In the genomic region with DNA sequence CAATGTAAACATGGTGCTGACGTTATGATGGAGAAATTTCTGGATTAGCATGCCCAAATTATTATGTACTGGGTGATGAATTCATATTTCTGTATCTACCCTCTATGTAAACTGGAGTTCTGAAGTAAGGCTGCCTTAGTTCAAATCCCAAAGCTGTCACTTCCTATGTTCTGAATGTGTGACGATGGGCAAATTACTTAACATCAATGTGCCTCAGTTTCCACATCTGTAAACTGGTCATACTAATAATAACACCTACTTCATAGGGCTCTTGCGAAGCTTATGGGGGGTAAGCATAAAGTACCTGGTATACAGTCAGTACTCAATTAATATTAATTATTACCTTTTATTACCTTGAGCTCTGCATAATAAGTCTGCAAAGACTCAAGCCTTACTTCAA, we compare ENCODE assay signal across 30 cellular contexts. TPM values are rescaled to one million over a fixed set of nuclear protein-coding genes. Genes with fewer than 3 reads are reported as not detected.
DNase-seq lines count a peak whose midpoint lies in the region; ATAC-seq, FAIRE-seq and TF ChIP-seq lines count a peak whose summit lies in the region.
"Had no signal": no experiment of that assay in that cellular context is flagged by ENCODE, and none has a peak within 500 bp of the region (broad histone marks: within the 10 kb centered on the region; RNA-seq: fewer than 3 reads in every experiment).

No MANE protein-coding gene starts in this region.

- H2AFZ ChIP-seq in HepG2 (ENCODE audit: low read length): no peak overlapping the region
- H2AFZ ChIP-seq in trophoblast cell (ENCODE audit: insufficient read depth, low read length, poor library complexity): no peak overlapping the region

- DNase-seq in HepG2 (ENCODE audit: low spot score) (no peak), right lobe of liver (no peak), trophoblast cell (no peak), ecto neural progenitor cell (ENCODE audit: low spot score) (no peak)
- DNase-seq: AML-193; Caco-2; Calu3; CD4-positive, alpha-beta T cell; CD8-positive, alpha-beta T cell; DMS 273 treated with DMSO at 0.1 percent for 48 hours; DMS153; DMS53; DMS79; DND-41; EL; GDM1 had no signal

- no peak overlapping the region for H2BK12ac ChIP-seq in trophoblast cell (ENCODE audit: low read length)

- no peak overlapping the region for H4K8ac ChIP-seq in trophoblast cell (ENCODE audit: low read depth, low read length)

- H3K9me3 ChIP-seq in HepG2 (ENCODE audit: low read length) (no peaks in the 10 kb centered on the region), right lobe of liver (no peaks in the 10 kb centered on the region), trophoblast cell (ENCODE audit: insufficient read depth, low read depth, low read length) (no peaks in the 10 kb centered on the region)
- H3K9me3 ChIP-seq: A549; BLaER1 treated with 17β-estradiol and CSF1 and Interleukin-3, amounts not matched to agents 10 nM and 100 nM; Caco-2 had no signal

- CTCF ChIA-PET in HepG2 (lab: Yijun Ruan, JAX; ENCODE audit: low intra/inter-chr PET ratio, low total read pairs): no interaction called here

- no TSS peak for BruUV-seq in HepG2 (replicated peaks; lab: Mats Ljungman, UMichigan)

- H3K4ac ChIP-seq in trophoblast cell (ENCODE audit: low read depth, low read length): no peak overlapping the region

- H3K4me2 ChIP-seq in HepG2 (ENCODE audit: low read depth, low read length) (no peak overlapping the region), trophoblast cell (ENCODE audit: low read length) (no peak overlapping the region)
- H3K4me2 ChIP-seq: A549 had no signal

- WGBS in HepG2 (ENCODE audit: low lambda C conversion rate): 90% methylated on average over 3 of the region's 3 CpGs
- 61% methylated on average over 3 of the region's 3 CpGs for WGBS in right lobe of liver (ENCODE audit: insufficient coverage, low coverage, low lambda C conversion rate, missing lambda C conversion rate)
- no CpG with 5 or more reads among the region's 3 CpGs for WGBS in trophoblast cell (ENCODE audit: extremely low coverage, insufficient coverage, insufficient read length)

- no peak overlapping the region for H3K14ac ChIP-seq in trophoblast cell (ENCODE audit: low read length)

- H2AK5ac ChIP-seq in trophoblast cell (ENCODE audit: low read length): no peak overlapping the region

- TF ChIP-seq POLR2A in HepG2 (IDR thresholded peaks at IDR 0.05; ENCODE audit: insufficient read depth in 1 of 2, low read depth in 2 of 2, low read length in 2 of 2) (no peak), right lobe of liver (IDR thresholded peaks at IDR 0.05) (no peak)

- H4K12ac ChIP-seq in trophoblast cell (ENCODE audit: low read depth, low read length): no peak overlapping the region

- H3K79me1 ChIP-seq in trophoblast cell (ENCODE audit: low read length): no peaks in the 10 kb centered on the region

- H2BK5ac ChIP-seq in trophoblast cell (ENCODE audit: low read depth, low read length, poor library complexity): no peak overlapping the region

- H2BK120ac ChIP-seq in trophoblast cell (ENCODE audit: insufficient read depth, low read length, poor library complexity): no peak overlapping the region

- no peak overlapping the region for H3K23ac ChIP-seq in trophoblast cell (ENCODE audit: low read length)

- H3K27ac ChIP-seq in HepG2 (ENCODE audit: extremely low read length, insufficient read depth, low read length) (peak overlapping the region; percentile 75), right lobe of liver (peak overlapping the region in 1 of 3 donors; percentile 53), cingulate gyrus (ENCODE audit: low read depth, low read length) (peak overlapping the region; percentile 51), trophoblast cell (ENCODE audit: low read depth, low read length) (peak overlapping the region; percentile 41)
- H3K27ac ChIP-seq: 22Rv1; A549; BLaER1 treated with 17β-estradiol and CSF1 and Interleukin-3, amounts not matched to agents 10 nM and 100 nM; C4-2B had no signal

- no peak for TF ChIP-seq RAD21 in HepG2 (CRISPR knock-in tag; IDR thresholded peaks at IDR 0.05)

- no peak overlapping the region for H3K18ac ChIP-seq in trophoblast cell (ENCODE audit: low read length)

- ATAC-seq in HepG2 (no peak), right lobe of liver (no peak), HG03469 (IDR thresholded peaks at IDR 0.05; ENCODE audit: unreplicated experiment) (no peak)
- ATAC-seq: A549; CD8-positive, alpha-beta T cell; GM12878 had no signal

- no peak overlapping the region for H4K91ac ChIP-seq in trophoblast cell (ENCODE audit: low read depth, low read length)

- TF ChIP-seq EP300 in HepG2 (IDR thresholded peaks at IDR 0.05; ENCODE audit: low read depth in 2 of 2, low read length in 2 of 2): no peak
- TF ChIP-seq EP300 in HepG2 (CRISPR knock-in tag; IDR thresholded peaks at IDR 0.05; ENCODE audit: borderline replicate concordance): no peak

- H3K4me3 ChIP-seq in HepG2 (replicated peaks in 1 of 3; ENCODE audit: insufficient read depth in 1 of 3, low read depth in 2 of 3, low read length in 3 of 3): no peak overlapping the region
- H3K4me3 ChIP-seq in right lobe of liver: no peak overlapping the region
- H3K4me3 ChIP-seq in trophoblast cell (ENCODE audit: low read depth, low read length): no peak overlapping the region
- H3K4me3 ChIP-seq: A549; BLaER1 treated with 17β-estradiol and CSF1 and Interleukin-3, amounts not matched to agents 10 nM and 100 nM; GM12878 had no signal

- in situ Hi-C loops in HepG2 (cut with HindIII; ENCODE audit: extremely low pct_ligation_motif_present, low pct_unique_long_range_greater_than_20kb): no loop called here

- H3K36me3 ChIP-seq in HepG2 (replicated peaks in 1 of 2; ENCODE audit: control insufficient read depth in 1 of 2, insufficient read depth in 2 of 2, low read length in 2 of 2) (no peaks in the 10 kb centered on the region), right lobe of liver (no peaks in the 10 kb centered on the region), trophoblast cell (ENCODE audit: control insufficient read depth in 1 of 2, insufficient read depth in 2 of 2, low read length in 2 of 2) (no peaks in the 10 kb centered on the region)
- H3K36me3 ChIP-seq: BLaER1 treated with 17β-estradiol and CSF1 and Interleukin-3, amounts not matched to agents 10 nM and 100 nM had no signal

- intact Hi-C loops in HepG2 (cut with micrococcal nuclease; ENCODE audit: unreplicated experiment) (loop anchor here (2.0 to 5.0 kb wide), 2 partner anchors 44 to 45 kb away; no protein-coding TSS in a partner anchor), right lobe of liver (cut with DNase I) (no loop called here)

- H3K79me2 ChIP-seq in HepG2 (ENCODE audit: insufficient read depth, low read length): no peaks in the 10 kb centered on the region
- H3K79me2 ChIP-seq in trophoblast cell (ENCODE audit: control insufficient read depth, insufficient read depth, low read length, poor library complexity): no peaks in the 10 kb centered on the region

- POLR2A ChIA-PET in HepG2 (lab: Yijun Ruan, JAX): interaction anchor here (0.8 kb wide), 1 partner anchor 44 kb away, joined by 3 read pairs; no protein-coding TSS in a partner anchor

- no peaks in the 10 kb centered on the region for H3K27me3 ChIP-seq in HepG2 (ENCODE audit: control insufficient read depth in 1 of 2, insufficient read depth in 2 of 2, low read length in 2 of 2)
- no peaks in the 10 kb centered on the region for H3K27me3 ChIP-seq in right lobe of liver
- H3K27me3 ChIP-seq in trophoblast cell (ENCODE audit: insufficient read depth, low read length): no peaks in the 10 kb centered on the region
- H3K27me3 ChIP-seq: BLaER1 treated with 17β-estradiol and CSF1 and Interleukin-3, amounts not matched to agents 10 nM and 100 nM had no signal

- H3K9ac ChIP-seq in HepG2 (ENCODE audit: insufficient read depth, low read depth, low read length): no peak overlapping the region
- no peak overlapping the region for H3K9ac ChIP-seq in trophoblast cell (ENCODE audit: low read length)
- H3K9ac ChIP-seq: BLaER1 treated with 17β-estradiol and CSF1 and Interleukin-3, amounts not matched to agents 10 nM and 100 nM had no signal

- no peak for FAIRE-seq in HepG2 (lab: Jason Lieb, UNC)
- FAIRE-seq: A549, GM12878, GM12892, GM18507 had no signal

- H3K4me1 ChIP-seq in HepG2 (ENCODE audit: insufficient read depth, low read length) (peaks cover 48% of the 10 kb centered on the region), right lobe of liver (peaks cover 0 to 28% (median 9%) of the 10 kb centered on the region in 4 donors), trophoblast cell (ENCODE audit: control insufficient read depth in 1 of 2, insufficient read depth in 2 of 2, low read length in 2 of 2) (peaks cover 0 to 3% of the 10 kb centered on the region in 2 experiments)
- H3K4me1 ChIP-seq: A549 had no signal

- TF ChIP-seq CTCF in HepG2 (CRISPR knock-in tag; IDR thresholded peaks at IDR 0.05) (no peak), right lobe of liver (IDR thresholded peaks at IDR 0.05) (no peak)

- H4K20me1 ChIP-seq in HepG2 (ENCODE audit: insufficient read depth, low read length): no peaks in the 10 kb centered on the region
- H4K20me1 ChIP-seq: BLaER1 treated with 17β-estradiol and CSF1 and Interleukin-3, amounts not matched to agents 10 nM and 100 nM had no signal

RNA-seq across cellular contexts. Expression of a gene that starts 45.6 kb away (rescaled TPM):
- 14.7 and 30.2 TPM in 2 replicates for total RNA-seq in HepG2 (2016; rRNA removed; fragmentation: Illumina TruSeq; extraction: Trizol)
- 3.8 and 4.0 TPM in 2 replicates for total RNA-seq in HepG2 (2016; cell fraction: cytosol; rRNA removed; fragmentation: Illumina TruSeq; extraction: Trizol; ENCODE audit: low read depth)
- 13.7 and 28.0 TPM in 2 replicates for total RNA-seq in HepG2 (2016; cell fraction: insoluble cytoplasmic fraction; rRNA removed; fragmentation: Illumina TruSeq; extraction: Trizol)
- total RNA-seq in HepG2 (2016; cell fraction: membrane; rRNA removed; fragmentation: Illumina TruSeq; extraction: Trizol): 7.4 and 8.2 TPM in 2 replicates
- 32.1 and 39.5 TPM in 2 replicates for total RNA-seq in HepG2 (2016; cell fraction: nucleus; rRNA removed; fragmentation: Illumina TruSeq; extraction: Trizol)
- 20.9 and 27.0 TPM in 2 replicates for polyA plus RNA-seq in HepG2 (2011; rRNA removed)
- 12.2 and 16.2 TPM in 2 replicates for polyA plus RNA-seq in HepG2 (2011; cell fraction: cytosol; rRNA removed)
- polyA plus RNA-seq in HepG2 (2011; cell fraction: nucleus; rRNA removed): 39.6 and 51.3 TPM in 2 replicates
- polyA plus RNA-seq in HepG2 (2012): 16.5 and 28.2 TPM in 2 replicates
- 1.8 TPM in 2 replicates for polyA plus RNA-seq in HepG2 (2016; cell fraction: cytosol; fragmentation: Illumina TruSeq; extraction: Trizol; ENCODE audit: low read depth)
- polyA plus RNA-seq in HepG2 (2016; cell fraction: insoluble cytoplasmic fraction; fragmentation: Illumina TruSeq; extraction: Trizol; ENCODE audit: low read depth): 10.8 and 12.9 TPM in 2 replicates
- 4.1 and 4.5 TPM in 2 replicates for polyA plus RNA-seq in HepG2 (2016; cell fraction: membrane; fragmentation: Illumina TruSeq; extraction: Trizol; ENCODE audit: low read depth)
- polyA plus RNA-seq in HepG2 (2016; cell fraction: nucleus; fragmentation: Illumina TruSeq; extraction: Trizol; ENCODE audit: insufficient read depth, low read depth): 70.7 and 74.5 TPM in 2 replicates
- 24.0 TPM in 1 of 2 replicates, not detected in the other for polyA minus RNA-seq in HepG2 (2011; rRNA and poly(A)+ RNA removed; ENCODE audit: low replicate concordance)
- polyA minus RNA-seq in HepG2 (2011; cell fraction: cytosol; rRNA and poly(A)+ RNA removed): 13.0 and 14.8 TPM in 2 replicates
- polyA minus RNA-seq in HepG2 (2011; cell fraction: nucleus; rRNA and poly(A)+ RNA removed): 18.3 and 33.6 TPM in 2 replicates
- 10 to 100 TPM; 25.5 to 55.5 (median 36.6) TPM for total RNA-seq in right lobe of liver
- 0.14 and 0.19 TPM in 2 replicates for polyA plus RNA-seq in trophoblast cell (2013)
- total RNA-seq: A172; B cell; Calu3; CD4-positive, alpha-beta T cell; CD8-positive, alpha-beta T cell; Daoy; G401; GM12878 had no signal
- polyA plus RNA-seq: BJ, GM12878 had no signal
